In genomic region chr1:19010995-19011696, GRCh38 we compare ENCODE assay signal across 8 cellular contexts. TPM values are rescaled to one million over a fixed set of nuclear protein-coding genes. Genes with fewer than 3 reads are reported as not detected.
DNase-seq lines count a peak whose midpoint lies in the region; ATAC-seq and TF ChIP-seq lines count a peak whose summit lies in the region.

No MANE protein-coding gene starts in this region.

- intact Hi-C loops in activated CD4-positive, alpha-beta T cell treated with anti-CD3 and anti-CD28 coated beads for 36 hours (cut with DNase I, micrococcal nuclease), result loop anchor here (1.0 to 2.0 kb wide), 9 partner anchors 8 to 700 kb away; partner anchors contain the start of genes ALDH4A1 (in 1 of the 2), IFFO2 (in 1 of the 2) and UBR4 (in 1 of the 2)

- CTCF ChIA-PET in activated CD4-positive, alpha-beta T cell treated with anti-CD3 and anti-CD28 coated beads for 36 hours (lab: Charles Lee), result interaction anchor here (0.6 to 1.3 kb wide), 4 partner anchors 13 to 124 kb away, joined by 3 to 5 read pairs (median 4); partner anchors contain the start of gene IFFO2

- peak overlapping the region; percentile 12 for H3K4me3 Mint-ChIP-seq in activated CD4-positive, alpha-beta T cell treated with anti-CD3 and anti-CD28 coated beads for 36 hours

- H3K36me3 Mint-ChIP-seq in activated CD4-positive, alpha-beta T cell treated with anti-CD3 and anti-CD28 coated beads for 36 hours (ENCODE audit: low read depth), result no peaks in the 10 kb centered on the region

- H3K4me1 Mint-ChIP-seq in activated CD4-positive, alpha-beta T cell treated with anti-CD3 and anti-CD28 coated beads for 36 hours, result peaks cover 36% of the 10 kb centered on the region

- peak overlapping the region; percentile 96 for H3K27ac ChIP-seq in mesodermal cell (ENCODE audit: low read depth, low read length, severe bottlenecking)

- DNase-seq in COLO829 (ENCODE audit: low spot score), result peak; percentile 78
- peak; percentile 44 for DNase-seq in HuH-7 (ENCODE audit: low spot score)
- DNase-seq in activated CD4-positive, alpha-beta T cell treated with anti-CD3 and anti-CD28 coated beads for 36 hours, result peak; percentile 93
- DNase-seq in choroid plexus epithelial cell (ENCODE audit: low read depth), result peak; percentile 96
- peak; percentile 25 to 42 for DNase-seq in stimulated activated CD8-positive, alpha-beta memory T cell treated with anti-CD3 and anti-CD28 coated beads, Interleukin-4, amount 100 ng/mL, for 1 hour (ENCODE audit: low read depth in 2 of 2, low spot score in 1 of 2)

- POLR2A ChIA-PET in activated CD4-positive, alpha-beta T cell treated with anti-CD3 and anti-CD28 coated beads for 36 hours (lab: Charles Lee), result interaction anchor here (0.7 to 1.9 kb wide), 6 partner anchors 10 to 169 kb away, joined by 3 to 16 read pairs (median 4); partner anchors contain the start of gene IFFO2

- no peaks in the 10 kb centered on the region for H3K36me3 ChIP-seq in mesodermal cell (ENCODE audit: control insufficient read depth, insufficient read depth, low read length)

- WGBS in mesodermal cell (ENCODE audit: insufficient coverage in 2 of 2), 2 experiments, result 28 to 34% methylated on average over 13 to 16 of the region's 18 CpGs

- H3K27me3 Mint-ChIP-seq in activated CD4-positive, alpha-beta T cell treated with anti-CD3 and anti-CD28 coated beads for 36 hours, result peaks cover 2% of the 10 kb centered on the region

- H3K9me3 Mint-ChIP-seq in activated CD4-positive, alpha-beta T cell treated with anti-CD3 and anti-CD28 coated beads for 36 hours (ENCODE audit: low read depth), result no peaks in the 10 kb centered on the region

- H3K4me3 ChIP-seq in choroid plexus epithelial cell (ENCODE audit: low read depth, low read length) (no peak overlapping the region), mesodermal cell (ENCODE audit: extremely low read depth, insufficient read depth, low read length, poor library complexity, severe bottlenecking) (no peak overlapping the region)

- TF ChIP-seq CTCF in choroid plexus epithelial cell (conservative IDR thresholded peaks at IDR 0.05; ENCODE audit: low read depth, low read length), result no peak

- peak; percentile 97 for ATAC-seq in activated CD4-positive, alpha-beta T cell treated with anti-CD3 and anti-CD28 coated beads for 36 hours
- ATAC-seq in GM18505 (IDR thresholded peaks at IDR 0.05; ENCODE audit: unreplicated experiment), result no peak
- ATAC-seq in HG03025 (IDR thresholded peaks at IDR 0.05; ENCODE audit: low FRiP score, unreplicated experiment), result no peak

- TF ChIP-seq POLR2A in GM18505 (IDR thresholded peaks at IDR 0.05; ENCODE audit: borderline replicate concordance, extremely low read depth, insufficient read depth, insufficient read length), result no peak

- peak overlapping the region; percentile 87 for H3K27ac Mint-ChIP-seq in activated CD4-positive, alpha-beta T cell treated with anti-CD3 and anti-CD28 coated beads for 36 hours

- H3K4me1 ChIP-seq in mesodermal cell (ENCODE audit: control insufficient read depth, insufficient read depth, low read length, poor library complexity, severe bottlenecking), result peaks cover 39% of the 10 kb centered on the region

- no peaks in the 10 kb centered on the region for H3K9me3 ChIP-seq in mesodermal cell (ENCODE audit: control insufficient read depth, low read length)

RNA-seq across cellular contexts. Expression of gene IFFO2, which starts 54.7 kb away (rescaled TPM):
- 10 to 100 TPM; 48.3 to 62.7 TPM for total RNA-seq in activated CD4-positive, alpha-beta T cell treated with anti-CD3 and anti-CD28 coated beads for 36 hours
- polyA plus RNA-seq in mesodermal cell (2013, experiment 1 of 2), result 17.6 TPM
- polyA plus RNA-seq in mesodermal cell (2013, experiment 2 of 2), result 11.7 TPM

Comparison
In these comparisons a context has a peak if more than half of its experiments do, and no peak if none do; other contexts are left out.
1. DNase-seq: peak in every context shown above with its lines; median percentile 96 in choroid plexus epithelial cell; 93 in activated CD4-positive, alpha-beta T cell treated with anti-CD3 and anti-CD28 coated beads for 36 hours; 78 in COLO829; 44 in HuH-7; 34 in stimulated activated CD8-positive, alpha-beta memory T cell treated with anti-CD3 and anti-CD28 coated beads, Interleukin-4, amount 100 ng/mL, for 1 hour.